8 cellular contexts compared by ENCODE assay signal in genomic region chr17:5111402-5112204, GRCh38. TPM values are rescaled to one million over a fixed set of nuclear protein-coding genes. Genes with fewer than 3 reads are reported as not detected.
DNase-seq lines count a peak whose midpoint lies in the region; ATAC-seq and TF ChIP-seq lines count a peak whose summit lies in the region.

Gene ZNF232 (minus strand): TSS chr17:5111878. CDS start chr17:5111822, 56 bp downstream.

- peaks cover 13% of the 10 kb centered on the region for H3K27me3 ChIP-seq in osteoblast (ENCODE audit: insufficient read depth, low read length)
- H3K27me3 ChIP-seq in thoracic aorta (replicated peaks; ENCODE audit: insufficient read depth), result no peaks in the 10 kb centered on the region

- peak; percentile 53 for ATAC-seq in thoracic aorta (ENCODE audit: insufficient number of reproducible peaks, low FRiP score, low read depth)

- no peak; the same call in 1 of the 2 replicates for TF ChIP-seq CTCF in HFFc6 (IDR thresholded peaks at IDR 0.05)
- TF ChIP-seq CTCF in glutamatergic neuron (IDR thresholded peaks at IDR 0.05; ENCODE audit: partially characterized antibody, unreplicated experiment), result no peak
- TF ChIP-seq CTCF in osteoblast (IDR thresholded peaks at IDR 0.05; ENCODE audit: extremely low read depth, low read depth, low read length), result no peak
- no peak for TF ChIP-seq CTCF in thoracic aorta (IDR thresholded peaks at IDR 0.05)

- H3K4me1 ChIP-seq in osteoblast (ENCODE audit: insufficient read depth, low read length), result peaks cover 11% of the 10 kb centered on the region
- peaks cover 12% of the 10 kb centered on the region in 2 donors for H3K4me1 ChIP-seq in thoracic aorta (ENCODE audit: control insufficient read depth in 1 of 2, low read depth in 2 of 2)

- peak within 1 kb of the TSS; percentile 73 for H3K27ac Mint-ChIP-seq in HFFc6
- H3K27ac Mint-ChIP-seq in activated naive CD8-positive, alpha-beta T cell, result peak within 1 kb of the TSS; percentile 72
- H3K27ac Mint-ChIP-seq in glutamatergic neuron (ENCODE audit: unreplicated experiment), result peak within 1 kb of the TSS; percentile 86

- H2AFZ ChIP-seq in osteoblast (ENCODE audit: low read length), result peak within 1 kb of the TSS; percentile 99

- no peaks in the 10 kb centered on the region for H4K20me1 ChIP-seq in osteoblast (ENCODE audit: insufficient read depth, low read length)

- no peaks in the 10 kb centered on the region for H3K79me2 ChIP-seq in osteoblast (ENCODE audit: insufficient read depth, low read length)

- DNase-seq in GF-D8 (lab: John Stamatoyannopoulos, UW) (peak; percentile 58), HFFc6 (peak; percentile 86), NCI-H1092 treated with DMSO at 0.1 percent for 48 hours (lab: John Stamatoyannopoulos, UW) (peak; percentile 92), SKM-1 treated with dmso at 0.1 percent for 144 hours (lab: John Stamatoyannopoulos, UW; ENCODE audit: unreplicated experiment) (peak; percentile 74), glutamatergic neuron (peak; percentile 97), osteoblast (ENCODE audit: insufficient read length, low spot score, missing footprints) (peak; percentile 99), thoracic aorta (ENCODE audit: low spot score) (peak; percentile 54)

- H3K4me3 ChIP-seq in osteoblast (ENCODE audit: insufficient read depth, low read length) (peak within 1 kb of the TSS; percentile 97), thoracic aorta (peak within 1 kb of the TSS; percentile 92)

- peaks cover 55% of the 10 kb centered on the region for H3K36me3 Mint-ChIP-seq in HFFc6 (ENCODE audit: low read depth)
- peaks cover 17% of the 10 kb centered on the region for H3K36me3 Mint-ChIP-seq in activated naive CD8-positive, alpha-beta T cell
- H3K36me3 Mint-ChIP-seq in glutamatergic neuron (ENCODE audit: unreplicated experiment), result peaks cover 20% of the 10 kb centered on the region

- peaks cover 17% of the 10 kb centered on the region for H3K4me1 Mint-ChIP-seq in HFFc6 (ENCODE audit: low read depth)
- peaks cover 40% of the 10 kb centered on the region for H3K4me1 Mint-ChIP-seq in activated naive CD8-positive, alpha-beta T cell (ENCODE audit: low read depth)
- H3K4me1 Mint-ChIP-seq in glutamatergic neuron (ENCODE audit: low read depth, unreplicated experiment), result no peaks in the 10 kb centered on the region

- H3K4me3 Mint-ChIP-seq in HFFc6 (peak within 1 kb of the TSS; percentile 87), glutamatergic neuron (ENCODE audit: unreplicated experiment) (peak within 1 kb of the TSS; percentile 90)
- peak within 1 kb of the TSS; percentile 97 for H3K4me3 Mint-ChIP-seq in activated naive CD8-positive, alpha-beta T cell

- H3K27ac ChIP-seq in osteoblast (ENCODE audit: low read depth, low read length) (peak within 1 kb of the TSS; percentile 33), thoracic aorta (peak within 1 kb of the TSS; percentile 39 to 62)

- peak within 1 kb of the TSS; percentile 97 for H3K4me2 ChIP-seq in osteoblast (ENCODE audit: insufficient read depth, low read length)

- H3K9me3 ChIP-seq in osteoblast (ENCODE audit: low read depth, low read length) (no peaks in the 10 kb centered on the region), thoracic aorta (no peaks in the 10 kb centered on the region)

- H3K9me3 Mint-ChIP-seq in HFFc6 (peaks cover 32% of the 10 kb centered on the region), glutamatergic neuron (ENCODE audit: unreplicated experiment) (peaks cover 9% of the 10 kb centered on the region)
- H3K9me3 Mint-ChIP-seq in activated naive CD8-positive, alpha-beta T cell (ENCODE audit: low read depth), result no peaks in the 10 kb centered on the region

- H3K36me3 ChIP-seq in osteoblast (ENCODE audit: insufficient read depth, low read length), result peaks cover 17% of the 10 kb centered on the region
- peaks cover 18% of the 10 kb centered on the region for H3K36me3 ChIP-seq in thoracic aorta

- H3K27me3 Mint-ChIP-seq in HFFc6 (ENCODE audit: insufficient read depth) (peaks cover 3% of the 10 kb centered on the region; the same call in 1 of the 2 replicates), glutamatergic neuron (ENCODE audit: unreplicated experiment) (peaks cover 18% of the 10 kb centered on the region)
- H3K27me3 Mint-ChIP-seq in activated naive CD8-positive, alpha-beta T cell, result peaks cover 2% of the 10 kb centered on the region

RNA-seq across cellular contexts. Expression of gene ZNF232, which starts in this region (rescaled TPM):
- total RNA-seq in HFFc6 (2021; fragmentation: NEBNext Ultra II Directional; extraction: Animal tissue kit (Norgen Biotek cat#: 25700)), result 1 to 10 TPM; 3.5 to 4.9 (median 3.8) TPM
- total RNA-seq in glutamatergic neuron (ENCODE audit: unreplicated experiment), result 44.5 TPM
- 8.0 and 8.3 TPM in 2 replicates for total RNA-seq in osteoblast
- total RNA-seq in thoracic aorta, result 1 to 10 TPM; 6.7 to 7.2 TPM

Comparison
In these comparisons a context has a peak if more than half of its experiments do, and no peak if none do; other contexts are left out.
1. Peak in every context shown above with its lines: DNase-seq, ATAC-seq, H3K4me3 ChIP-seq and H3K27ac ChIP-seq.